In genomic region chr12:68623984-68624383, GRCh38 we compare ENCODE assay signal across 17 cellular contexts. TPM values are rescaled to one million over a fixed set of nuclear protein-coding genes. Genes with fewer than 3 reads are reported as not detected.
A peak's percentile ranks its signal among the peaks of the same experiment; 100 is the strongest.
DNase-seq lines count a peak whose midpoint lies in the region; ATAC-seq and TF ChIP-seq lines count a peak whose summit lies in the region.
"Had no signal": no experiment of that assay in that cellular context is flagged by ENCODE, and none has a peak within 500 bp of the region (broad histone marks: within the 10 kb centered on the region; RNA-seq: fewer than 3 reads in every experiment).

No MANE protein-coding gene starts in this region.

- H3K4me1 ChIP-seq in mesendoderm (ENCODE audit: control insufficient read depth, low read depth, low read length), result peaks cover 6% of the 10 kb centered on the region

- no CpG with 5 or more reads among the region's 1 CpG for WGBS in mesendoderm (ENCODE audit: extremely low coverage, insufficient coverage, low lambda C conversion rate)

- H3K27ac Mint-ChIP-seq in CD4-positive, alpha-beta T cell, result peak overlapping the region; percentile 37
- peak overlapping the region; percentile 63 for H3K27ac Mint-ChIP-seq in activated naive CD8-positive, alpha-beta T cell treated with anti-CD3 and anti-CD28 coated beads, Interleukin-2, amount 50 U/mL, for 24 hours
- H3K27ac Mint-ChIP-seq: activated CD4-positive, alpha-beta memory T cell treated with anti-CD3 and anti-CD28 coated beads, Interleukin-2, amount 10 ng/mL, durations not matched to agents 7 days and 5 days had no signal

- no peaks in the 10 kb centered on the region for H3K27me3 Mint-ChIP-seq in CD4-positive, alpha-beta T cell
- H3K27me3 Mint-ChIP-seq in activated naive CD8-positive, alpha-beta T cell treated with anti-CD3 and anti-CD28 coated beads, Interleukin-2, amount 50 U/mL, for 24 hours, result no peaks in the 10 kb centered on the region
- H3K27me3 Mint-ChIP-seq: activated CD4-positive, alpha-beta memory T cell treated with anti-CD3 and anti-CD28 coated beads, Interleukin-2, amount 10 ng/mL, durations not matched to agents 7 days and 5 days; memory B cell had no signal

- H3K27ac ChIP-seq in CD4-positive, alpha-beta T cell (ENCODE audit: low read depth, low read length), result no peak overlapping the region
- no peak overlapping the region for H3K27ac ChIP-seq in mesendoderm (ENCODE audit: low read depth, low read length)
- H3K27ac ChIP-seq: brain microvascular endothelial cell, upper lobe of right lung had no signal

- DNase-seq in CD4-positive, alpha-beta T cell, result no peak
- peak; percentile 77 for DNase-seq in HS-5 (ENCODE audit: low read depth)
- DNase-seq in activated naive CD8-positive, alpha-beta T cell treated with anti-CD3 and anti-CD28 coated beads, Interleukin-2, amount 50 U/mL, for 24 hours, result no peak
- peak; percentile 33 for DNase-seq in mesendoderm
- no peak for DNase-seq in cortex of kidney (lab: John Stamatoyannopoulos, UW)
- DNase-seq in midbrain (lab: John Stamatoyannopoulos, UW), result no peak
- no peak for DNase-seq in germinal center (ENCODE audit: low spot score)
- DNase-seq: activated CD4-positive, alpha-beta memory T cell treated with anti-CD3 and anti-CD28 coated beads, Interleukin-2, amount 10 ng/mL, durations not matched to agents 7 days and 5 days; activated effector memory CD4-positive, alpha-beta T cell treated with anti-CD3 and anti-CD28 coated beads, Interleukin-2, amount 50 U/mL, for 16 hours; brain microvascular endothelial cell; nucleus accumbens; sigmoid colon; stimulated activated CD4-positive, alpha-beta T cell treated with anti-CD3 and anti-CD28 coated beads, Interleukin-4, amount 100 ng/mL, for 4 hours; upper lobe of right lung had no signal

- H3K18ac ChIP-seq in mesendoderm (ENCODE audit: low read length), result no peak overlapping the region

- POLR2A ChIA-PET in CD4-positive, alpha-beta T cell (lab: Charles Lee), result interaction anchor here (1.6 to 1.7 kb wide), 2 partner anchors 14 to 85 kb away, joined by 4 read pairs; partner anchors contain the start of gene RAP1B

- H3K79me2 ChIP-seq in mesendoderm (ENCODE audit: control insufficient read depth, insufficient read depth, low read length), result peaks cover 64% of the 10 kb centered on the region

- no peak overlapping the region for H4K8ac ChIP-seq in mesendoderm (ENCODE audit: low read depth, low read length)

- no peak overlapping the region for H2AK5ac ChIP-seq in mesendoderm (ENCODE audit: low read length)

- H2BK120ac ChIP-seq in mesendoderm (ENCODE audit: low read depth, low read length), result no peak overlapping the region

- H3K9me3 Mint-ChIP-seq in CD4-positive, alpha-beta T cell, result peaks cover 6% of the 10 kb centered on the region
- H3K9me3 Mint-ChIP-seq in activated naive CD8-positive, alpha-beta T cell treated with anti-CD3 and anti-CD28 coated beads, Interleukin-2, amount 50 U/mL, for 24 hours, result peaks cover 13% of the 10 kb centered on the region
- H3K9me3 Mint-ChIP-seq: memory B cell had no signal

- H3K4ac ChIP-seq in mesendoderm (ENCODE audit: low read depth, low read length), result no peak overlapping the region

- H3K79me1 ChIP-seq in mesendoderm (ENCODE audit: low read length), result peaks cover 4% of the 10 kb centered on the region

- H3K9me3 ChIP-seq in CD4-positive, alpha-beta T cell (ENCODE audit: control insufficient read depth, low read length), result peaks cover 7% of the 10 kb centered on the region
- H3K9me3 ChIP-seq: HAP-1, upper lobe of right lung had no signal

- H4K5ac ChIP-seq in mesendoderm (ENCODE audit: low read length), result no peak overlapping the region

- peak overlapping the region; percentile 18 for H3K4me3 Mint-ChIP-seq in CD4-positive, alpha-beta T cell
- H3K4me3 Mint-ChIP-seq in activated naive CD8-positive, alpha-beta T cell treated with anti-CD3 and anti-CD28 coated beads, Interleukin-2, amount 50 U/mL, for 24 hours, result no peak overlapping the region
- H3K4me3 Mint-ChIP-seq: activated CD4-positive, alpha-beta memory T cell treated with anti-CD3 and anti-CD28 coated beads, Interleukin-2, amount 10 ng/mL, durations not matched to agents 7 days and 5 days had no signal

- H3K36me3 ChIP-seq in mesendoderm (ENCODE audit: control insufficient read depth, insufficient read depth, low read length), result no peaks in the 10 kb centered on the region

- no peaks in the 10 kb centered on the region for H3K27me3 ChIP-seq in CD4-positive, alpha-beta T cell (ENCODE audit: control insufficient read depth, insufficient read depth, low read length)
- no peaks in the 10 kb centered on the region for H3K27me3 ChIP-seq in mesendoderm (ENCODE audit: insufficient read depth, low read length, poor library complexity)
- H3K27me3 ChIP-seq: brain microvascular endothelial cell, sigmoid colon, upper lobe of right lung had no signal

- H3K4me1 Mint-ChIP-seq in CD4-positive, alpha-beta T cell (ENCODE audit: low read depth), result peaks cover 90% of the 10 kb centered on the region
- H3K4me1 Mint-ChIP-seq in activated naive CD8-positive, alpha-beta T cell treated with anti-CD3 and anti-CD28 coated beads, Interleukin-2, amount 50 U/mL, for 24 hours, result peaks cover 85% of the 10 kb centered on the region

- ATAC-seq in CD4-positive, alpha-beta T cell (ENCODE audit: poor library complexity), result no peak
- ATAC-seq in activated naive CD8-positive, alpha-beta T cell treated with anti-CD3 and anti-CD28 coated beads, Interleukin-2, amount 50 U/mL, for 24 hours, result no peak
- ATAC-seq in GM18870 (IDR thresholded peaks at IDR 0.05; ENCODE audit: unreplicated experiment), result no peak
- ATAC-seq: upper lobe of right lung had no signal

- no peak for TF ChIP-seq CTCF in CD4-positive, alpha-beta T cell (IDR thresholded peaks at IDR 0.05)

- intact Hi-C loops in CD4-positive, alpha-beta T cell (cut with DNase I, micrococcal nuclease), result no loop called here

- peaks cover 87% of the 10 kb centered on the region for H3K36me3 Mint-ChIP-seq in CD4-positive, alpha-beta T cell (ENCODE audit: low read depth)
- H3K36me3 Mint-ChIP-seq in activated naive CD8-positive, alpha-beta T cell treated with anti-CD3 and anti-CD28 coated beads, Interleukin-2, amount 50 U/mL, for 24 hours (ENCODE audit: low read depth), result peaks cover 61% of the 10 kb centered on the region

- no peak overlapping the region for H2BK15ac ChIP-seq in mesendoderm (replicated peaks; ENCODE audit: low read depth)

- H3K4me2 ChIP-seq in mesendoderm (ENCODE audit: low read length), result no peak overlapping the region

- H3K4me3 ChIP-seq in mesendoderm (ENCODE audit: low read length), result no peak overlapping the region
- H3K4me3 ChIP-seq: HAP-1, sigmoid colon, upper lobe of right lung had no signal

- H2BK5ac ChIP-seq in mesendoderm (ENCODE audit: low read length), result no peak overlapping the region

- H3K9ac ChIP-seq in mesendoderm (ENCODE audit: low read length), result no peak overlapping the region

- CTCF ChIA-PET in CD4-positive, alpha-beta T cell (lab: Charles Lee), result interaction anchor here (0.6 kb wide), 1 partner anchor 31 kb away, joined by 3 read pairs; no protein-coding TSS in a partner anchor

- no peak overlapping the region for H3K23ac ChIP-seq in mesendoderm (ENCODE audit: low read length)

- H3K56ac ChIP-seq in mesendoderm (ENCODE audit: low read length), result no peak overlapping the region

RNA-seq across cellular contexts. Expression of gene RAP1B, which starts 13.3 kb away (rescaled TPM):
- 100 to 1,000 TPM; 256 to 261 TPM for total RNA-seq in CD4-positive, alpha-beta T cell
- polyA plus RNA-seq in mesendoderm (2013, experiment 1 of 2), result 121 TPM
- polyA plus RNA-seq in mesendoderm (2013, experiment 2 of 2), result 122 TPM

Comparison
In these comparisons a context has a peak if more than half of its experiments do, and no peak if none do; other contexts are left out.
1. DNase-seq: peak in HS-5 (single experiment) and mesendoderm (single experiment); none in CD4-positive, alpha-beta T cell (0 of 10), activated naive CD8-positive, alpha-beta T cell treated with anti-CD3 and anti-CD28 coated beads, Interleukin-2, amount 50 U/mL, for 24 hours (single experiment), cortex of kidney (single experiment), midbrain (single experiment) and germinal center (single experiment).